24 cellular contexts compared by ENCODE assay signal in genomic region chr3:184752361-184752760, GRCh38. TPM values are rescaled to one million over a fixed set of nuclear protein-coding genes. Genes with fewer than 3 reads are reported as not detected.
A peak's percentile ranks its signal among the peaks of the same experiment; 100 is the strongest.
DNase-seq lines count a peak whose midpoint lies in the region; ATAC-seq and TF ChIP-seq lines count a peak whose summit lies in the region.
"Had no signal": no experiment of that assay in that cellular context is flagged by ENCODE, and none has a peak within 500 bp of the region (broad histone marks: within the 10 kb centered on the region; RNA-seq: fewer than 3 reads in every experiment).

No MANE protein-coding gene starts in this region.

- H3K27ac ChIP-seq in cardiac muscle cell (peak overlapping the region; percentile 3), left ventricle myocardium inferior (replicated peaks) (no peak overlapping the region), body of pancreas (peak overlapping the region in 3 of 4 donors; percentile 2 to 83 (median 77)), mesodermal cell (ENCODE audit: low read depth, low read length, severe bottlenecking) (peak overlapping the region; percentile 23)
- H3K27ac ChIP-seq: 22Rv1, C4-2B, GM23248, RWPE1, SK-N-MC had no signal

- intact Hi-C loops in left ventricle myocardium inferior (cut with micrococcal nuclease) (no loop called here), body of pancreas (cut with DNase I) (no loop called here)

- H3K36me3 ChIP-seq in cardiac muscle cell, result no peaks in the 10 kb centered on the region
- H3K36me3 ChIP-seq in left ventricle myocardium inferior, result no peaks in the 10 kb centered on the region
- H3K36me3 ChIP-seq in body of pancreas (replicated peaks in 1 of 2; ENCODE audit: insufficient read depth in 1 of 2, low read depth in 2 of 2), result no peaks in the 10 kb centered on the region
- no peaks in the 10 kb centered on the region for H3K36me3 ChIP-seq in mesodermal cell (ENCODE audit: control insufficient read depth, insufficient read depth, low read length)

- no peak overlapping the region for H3K4me3 Mint-ChIP-seq in endothelial cell (ENCODE audit: unreplicated experiment)
- H3K4me3 Mint-ChIP-seq in activated T-cell treated with anti-CD3 and anti-CD28 coated beads, Interleukin-2, amount 50 U/mL, for 4 hours, result no peak overlapping the region
- H3K4me3 Mint-ChIP-seq: CD8-positive, alpha-beta memory T cell had no signal

- no peak for TF ChIP-seq CTCF in cardiac muscle cell (IDR thresholded peaks at IDR 0.05; ENCODE audit: low read depth, low read length)
- no peak for TF ChIP-seq CTCF in left ventricle myocardium inferior (IDR thresholded peaks at IDR 0.05; ENCODE audit: borderline replicate concordance)
- no peak for TF ChIP-seq CTCF in body of pancreas (IDR thresholded peaks at IDR 0.05)
- TF ChIP-seq CTCF in endothelial cell (IDR thresholded peaks at IDR 0.05; ENCODE audit: unreplicated experiment), result no peak

- no peak for DNase-seq in cardiac muscle cell (ENCODE audit: low read depth in 1 of 2, low spot score in 1 of 2)
- no peak for DNase-seq in left ventricle myocardium inferior
- DNase-seq in body of pancreas, result no peak
- DNase-seq in endothelial cell (ENCODE audit: low spot score), result no peak
- DNase-seq in amniotic stem cell (lab: John Stamatoyannopoulos, UW), result no peak
- no peak for DNase-seq in activated T-cell treated with anti-CD3 and anti-CD28 coated beads, Interleukin-2, amount 50 U/mL, for 4 hours
- DNase-seq: ACHN, Calu3, DMS153, GM23248, HCEC 1CT, Kasumi-1, NCI-H1694 treated with DMSO at 0.1 percent for 48 hours, NCI-H2081 treated with DMSO at 0.1 percent for 48 hours, NCI-H446, NCI-H748 treated with DMSO at 0.1 percent for 48 hours, SHP77 treated with DMSO at 0.1 percent for 48 hours had no signal

- H3K36me3 Mint-ChIP-seq in endothelial cell (ENCODE audit: low read depth, unreplicated experiment), result no peaks in the 10 kb centered on the region
- H3K36me3 Mint-ChIP-seq in activated T-cell treated with anti-CD3 and anti-CD28 coated beads, Interleukin-2, amount 50 U/mL, for 4 hours (ENCODE audit: insufficient read depth), result no peaks in the 10 kb centered on the region
- H3K36me3 Mint-ChIP-seq: CD8-positive, alpha-beta memory T cell had no signal

- H3K27me3 ChIP-seq in cardiac muscle cell, result no peaks in the 10 kb centered on the region
- peaks cover 34% of the 10 kb centered on the region for H3K27me3 ChIP-seq in left ventricle myocardium inferior (ENCODE audit: low read depth)
- no peaks in the 10 kb centered on the region for H3K27me3 ChIP-seq in body of pancreas

- H3K9me3 ChIP-seq in cardiac muscle cell (ENCODE audit: low read depth) (no peaks in the 10 kb centered on the region), left ventricle myocardium inferior (replicated peaks) (no peaks in the 10 kb centered on the region), body of pancreas (no peaks in the 10 kb centered on the region), mesodermal cell (ENCODE audit: control insufficient read depth, low read length) (no peaks in the 10 kb centered on the region)

- no peak overlapping the region for H3K27ac Mint-ChIP-seq in endothelial cell (ENCODE audit: unreplicated experiment)

- H3K4me3 ChIP-seq in cardiac muscle cell, result no peak overlapping the region
- H3K4me3 ChIP-seq in left ventricle myocardium inferior, result no peak overlapping the region
- no peak overlapping the region for H3K4me3 ChIP-seq in body of pancreas
- H3K4me3 ChIP-seq in mesodermal cell (ENCODE audit: extremely low read depth, insufficient read depth, low read length, poor library complexity, severe bottlenecking), result no peak overlapping the region
- H3K4me3 ChIP-seq: GM23248, SK-N-MC had no signal

- H3K4me1 ChIP-seq in cardiac muscle cell (ENCODE audit: low read depth), result peaks cover 53% of the 10 kb centered on the region
- H3K4me1 ChIP-seq in left ventricle myocardium inferior, result peaks cover 15% of the 10 kb centered on the region
- H3K4me1 ChIP-seq in body of pancreas, result peaks cover 59% of the 10 kb centered on the region
- peaks cover 14% of the 10 kb centered on the region for H3K4me1 ChIP-seq in mesodermal cell (ENCODE audit: control insufficient read depth, insufficient read depth, low read length, poor library complexity, severe bottlenecking)

- no peak for ATAC-seq in body of pancreas
- ATAC-seq in HG02759 (IDR thresholded peaks at IDR 0.05; ENCODE audit: unreplicated experiment), result no peak
- no peak for ATAC-seq in activated T-cell treated with anti-CD3 and anti-CD28 coated beads, Interleukin-2, amount 50 U/mL, for 4 hours

- no peak for TF ChIP-seq POLR2A in body of pancreas (IDR thresholded peaks at IDR 0.05)

- WGBS in body of pancreas, 2 donors, result 37 to 59% methylated on average over 5 of the region's 5 CpGs
- 67 to 100% methylated on average over 1 to 4 of the region's 5 CpGs for WGBS in mesodermal cell (ENCODE audit: insufficient coverage in 2 of 2), 2 experiments

- H3K9me3 Mint-ChIP-seq in endothelial cell (ENCODE audit: unreplicated experiment), result no peaks in the 10 kb centered on the region
- no peaks in the 10 kb centered on the region for H3K9me3 Mint-ChIP-seq in activated T-cell treated with anti-CD3 and anti-CD28 coated beads, Interleukin-2, amount 50 U/mL, for 4 hours
- H3K9me3 Mint-ChIP-seq: CD8-positive, alpha-beta memory T cell had no signal

- H3K4me1 Mint-ChIP-seq in endothelial cell (ENCODE audit: unreplicated experiment), result peaks cover 8% of the 10 kb centered on the region
- H3K4me1 Mint-ChIP-seq in activated T-cell treated with anti-CD3 and anti-CD28 coated beads, Interleukin-2, amount 50 U/mL, for 4 hours (ENCODE audit: low read depth), result peaks cover 2% of the 10 kb centered on the region

- H3K27me3 Mint-ChIP-seq in endothelial cell (ENCODE audit: unreplicated experiment), result peaks cover 7% of the 10 kb centered on the region
- peaks cover 17% of the 10 kb centered on the region for H3K27me3 Mint-ChIP-seq in activated T-cell treated with anti-CD3 and anti-CD28 coated beads, Interleukin-2, amount 50 U/mL, for 4 hours (ENCODE audit: low read depth)

RNA-seq across cellular contexts. Expression of gene MAGEF1, which starts 40.5 kb away (rescaled TPM):
- 200 and 255 TPM in 2 replicates for total RNA-seq in cardiac muscle cell
- polyA plus RNA-seq in cardiac muscle cell, result 236 and 249 TPM in 2 replicates
- 35.7 TPM for total RNA-seq in left ventricle myocardium inferior
- 10 to 100 TPM; 21.8 to 31.1 TPM for total RNA-seq in body of pancreas
- 47.9 TPM for polyA plus RNA-seq in mesodermal cell (2013, experiment 1 of 2)
- polyA plus RNA-seq in mesodermal cell (2013, experiment 2 of 2), result 47.0 TPM
- 22.9 TPM for total RNA-seq in endothelial cell (ENCODE audit: unreplicated experiment)
- total RNA-seq in activated T-cell treated with anti-CD3 and anti-CD28 coated beads, Interleukin-2, amount 50 U/mL, for 4 hours, result 10 to 100 TPM; 24.8 to 27.6 (median 25.7) TPM

RNA-seq across cellular contexts. Expression of gene VPS8, which starts 59.6 kb away (rescaled TPM):
- total RNA-seq in cardiac muscle cell (45.3 and 47.1 TPM in 2 replicates), left ventricle myocardium inferior (83.9 TPM), body of pancreas (10 to 100 TPM; 39.2 to 52.7 TPM), endothelial cell (ENCODE audit: unreplicated experiment) (59.8 TPM)
- 41.2 and 61.5 TPM in 2 replicates for polyA plus RNA-seq in cardiac muscle cell
- 32.2 TPM for polyA plus RNA-seq in mesodermal cell (2013, experiment 1 of 2)
- polyA plus RNA-seq in mesodermal cell (2013, experiment 2 of 2), result 30.0 TPM
- 10 to 100 TPM; 13.2 to 18.4 (median 17.6) TPM for total RNA-seq in activated T-cell treated with anti-CD3 and anti-CD28 coated beads, Interleukin-2, amount 50 U/mL, for 4 hours
